ENCODE assay signal across 8 cellular contexts in genomic region chr1:70205437-70206118, GRCh38. TPM values are rescaled to one million over a fixed set of nuclear protein-coding genes. Genes with fewer than 3 reads are reported as not detected.
DNase-seq lines count a peak whose midpoint lies in the region; ATAC-seq, FAIRE-seq and TF ChIP-seq lines count a peak whose summit lies in the region.

Gene LRRC40 (minus strand): TSS chr1:70205579. CDS start chr1:70205540, 39 bp downstream.

- H3K79me2 ChIP-seq in OCI-LY7 (ENCODE audit: insufficient read depth, low read depth, low read length) = peaks cover 95% of the 10 kb centered on the region

- peak within 1 kb of the TSS; percentile 81 for H3K27ac ChIP-seq in OCI-LY7 (ENCODE audit: low read depth, low read length, poor library complexity, severe bottlenecking)

- H3K4me1 ChIP-seq in OCI-LY7 (ENCODE audit: insufficient read depth, low read length, poor library complexity, severe bottlenecking) = peaks cover 52% of the 10 kb centered on the region

- POLR2A ChIA-PET in OCI-LY7 (lab: Charles Lee) = interaction anchor here (0.7 to 8.7 kb wide), 9 partner anchors 9 to 1479 kb away, joined by 3 to 92 read pairs (median 5); partner anchors contain the start of genes CTH and SRSF11

- peaks cover 3% of the 10 kb centered on the region; the same call in 1 of the 2 replicates for H4K20me1 ChIP-seq in OCI-LY7 (ENCODE audit: insufficient read depth, low read length)

- H3K4me3 ChIP-seq in OCI-LY7 (ENCODE audit: low read depth, low read length, poor library complexity, severe bottlenecking) = peak within 1 kb of the TSS; percentile 76

- BruUV-seq in OCI-LY7 (replicated peaks; lab: Mats Ljungman, UMichigan) = no TSS peak

- peak; percentile 44 for DNase-seq in D721Med (ENCODE audit: insufficient read length, low spot score)
- DNase-seq in HuH-7.5 (ENCODE audit: low spot score) = peak; percentile 54
- peak; percentile 96 for DNase-seq in OCI-LY7 (ENCODE audit: low spot score)
- DNase-seq in activated T-cell treated with anti-CD3 and anti-CD28 coated beads for 24 hours (ENCODE audit: low read depth) = peak; percentile 97
- peak; percentile 84 for DNase-seq in epidermal melanocyte (ENCODE audit: insufficient read length, low spot score)
- DNase-seq in middle frontal gyrus (ENCODE audit: extremely low spot score, low spot score) = peak; percentile 97
- DNase-seq in stimulated activated CD8-positive, alpha-beta memory T cell treated with anti-CD3 and anti-CD28 coated beads, Interleukin-2, amount 100 ng/mL, for 48 hours (ENCODE audit: low read depth in 2 of 2) = peak; percentile 89 to 96

- peaks cover 24% of the 10 kb centered on the region for H3K36me3 ChIP-seq in OCI-LY7 (ENCODE audit: insufficient read depth, low read length)

- TF ChIP-seq CTCF in D721Med (IDR thresholded peaks at IDR 0.05; ENCODE audit: insufficient read depth, missing control alignments) (no peak), OCI-LY7 (conservative IDR thresholded peaks at IDR 0.05; ENCODE audit: low read length) (peak; percentile 52)

- no peaks in the 10 kb centered on the region for H3K9me3 ChIP-seq in OCI-LY7 (ENCODE audit: low read length)

- no peak for FAIRE-seq in D721Med (lab: Jason Lieb, UNC)

- H3K4me2 ChIP-seq in OCI-LY7 (ENCODE audit: low read length) = peak within 1 kb of the TSS; percentile 97

- H3K9me2 ChIP-seq in OCI-LY7 (ENCODE audit: insufficient read depth, low read length) = no peaks in the 10 kb centered on the region

- ATAC-seq in GM21526 (IDR thresholded peaks at IDR 0.05; ENCODE audit: low FRiP score, unreplicated experiment) = peak; percentile 75

- H2AFZ ChIP-seq in OCI-LY7 (ENCODE audit: low read length) = peak within 1 kb of the TSS; percentile 55

- intact Hi-C loops in OCI-LY7 (cut with micrococcal nuclease; ENCODE audit: unreplicated experiment) = loop anchor here (1.0 to 5.0 kb wide), 4 partner anchors 16 to 876 kb away; partner anchors contain the start of genes ANKRD13C, CTH, SRSF11 and ZRANB2

- CTCF ChIA-PET in OCI-LY7 (lab: Charles Lee; ENCODE audit: unreplicated experiment) = interaction anchor here (0.6 to 1.3 kb wide), 3 partner anchors 10 to 59 kb away, joined by 3 to 6 read pairs (median 3); no protein-coding TSS in a partner anchor

RNA-seq across cellular contexts. Expression of gene LRRC40, which starts in this region (rescaled TPM):
- 20.1 and 20.3 TPM in 2 replicates for total RNA-seq in OCI-LY7 (2014; rRNA removed; shearing (Covaris generic))
- 22.0 and 23.5 TPM in 2 replicates for total RNA-seq in OCI-LY7 (2022)

Comparison
In these comparisons a context has a peak if more than half of its experiments do, and no peak if none do; other contexts are left out.
1. Peak in every context shown above with its lines: DNase-seq, ATAC-seq, H3K4me3 ChIP-seq and H3K27ac ChIP-seq.
2. DNase-seq: peak in every context shown above with its lines; median percentile 97 in activated T-cell treated with anti-CD3 and anti-CD28 coated beads for 24 hours; 97 in middle frontal gyrus; 96 in OCI-LY7; 92 in stimulated activated CD8-positive, alpha-beta memory T cell treated with anti-CD3 and anti-CD28 coated beads, Interleukin-2, amount 100 ng/mL, for 48 hours; 84 in epidermal melanocyte; 54 in HuH-7.5; 44 in D721Med.